In the genomic region with DNA sequence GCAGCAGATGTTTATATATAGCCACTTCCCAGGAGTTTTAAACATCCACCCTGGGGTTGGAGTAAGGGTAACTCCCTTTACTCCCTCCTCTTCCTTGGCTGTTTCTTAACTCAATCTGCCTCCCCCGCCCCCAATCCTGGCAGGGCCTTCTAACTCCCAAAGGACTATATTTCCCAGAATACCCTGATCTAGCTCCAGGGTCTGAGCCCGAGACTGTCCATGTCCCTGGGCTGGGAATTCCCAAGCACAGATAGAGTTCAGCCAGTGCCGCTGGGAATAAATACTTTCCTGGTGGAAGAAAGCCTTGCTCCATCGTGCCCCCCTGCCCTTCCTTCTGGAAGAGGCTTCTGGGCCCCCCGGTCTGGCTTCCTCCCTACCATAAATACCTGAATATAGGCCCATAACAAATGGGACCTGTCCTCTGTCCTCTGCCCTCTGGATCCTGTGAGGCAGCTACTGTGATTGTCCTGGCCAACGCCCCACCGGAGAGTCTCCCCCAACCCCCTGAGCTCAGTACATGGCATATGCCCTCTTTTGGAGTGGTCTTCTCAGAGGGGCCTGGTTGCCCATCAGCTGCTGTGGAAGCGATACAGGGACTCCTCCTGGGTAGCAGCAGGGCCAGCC, we compare ENCODE assay signal across 13 cellular contexts. TPM values are rescaled to one million over a fixed set of nuclear protein-coding genes. Genes with fewer than 3 reads are reported as not detected.
DNase-seq lines count a peak whose midpoint lies in the region; ATAC-seq, FAIRE-seq and TF ChIP-seq lines count a peak whose summit lies in the region.
"Had no signal": no experiment of that assay in that cellular context is flagged by ENCODE, and none has a peak within 500 bp of the region (broad histone marks: within the 10 kb centered on the region; RNA-seq: fewer than 3 reads in every experiment).

No MANE protein-coding gene starts in this region.

- H3K9me3 ChIP-seq in A549, result no peaks in the 10 kb centered on the region
- no peaks in the 10 kb centered on the region for H3K9me3 ChIP-seq in ascending aorta
- H3K9me3 ChIP-seq in left ventricle myocardium inferior (replicated peaks), result no peaks in the 10 kb centered on the region

- ATAC-seq in A549 (no peak), GM19467 (IDR thresholded peaks at IDR 0.05; ENCODE audit: unreplicated experiment) (no peak)
- no peak for ATAC-seq in stimulated activated naive B cell treated with anti-CD40 and anti-IgM and Interleukin-4, amounts not matched to agents 10 μg/mL and 1 μg/mL and 100 μg/mL, for 72 hours (replicated peaks)
- ATAC-seq: naive thymus-derived CD4-positive, alpha-beta T cell had no signal

- no peaks in the 10 kb centered on the region for H3K36me3 Mint-ChIP-seq in stimulated activated naive B cell treated with anti-CD40 and anti-IgM and Interleukin-4, amounts not matched to agents 10 μg/mL and 1 μg/mL and 100 μg/mL, for 72 hours
- H3K36me3 Mint-ChIP-seq: naive thymus-derived CD4-positive, alpha-beta T cell had no signal

- no peaks in the 10 kb centered on the region for H3K27me3 ChIP-seq in ascending aorta
- H3K27me3 ChIP-seq in left ventricle myocardium inferior (ENCODE audit: low read depth), result no peaks in the 10 kb centered on the region
- no peaks in the 10 kb centered on the region for H3K27me3 ChIP-seq in rectal smooth muscle tissue (ENCODE audit: control insufficient read depth, insufficient read depth, low read length)

- H3K4me3 ChIP-seq in A549, result no peak overlapping the region
- H3K4me3 ChIP-seq in ascending aorta, result peak overlapping the region; percentile 14 to 91
- peak overlapping the region; percentile 96 for H3K4me3 ChIP-seq in left ventricle myocardium inferior
- H3K4me3 ChIP-seq in rectal smooth muscle tissue (ENCODE audit: low read length), result peak overlapping the region; percentile 39

- peaks cover 10 to 28% of the 10 kb centered on the region in 2 donors for H3K4me1 Mint-ChIP-seq in stimulated activated naive B cell treated with anti-CD40 and anti-IgM and Interleukin-4, amounts not matched to agents 10 μg/mL and 1 μg/mL and 100 μg/mL, for 72 hours

- peak overlapping the region; percentile 27; the same call in 2 of the 3 replicates for H3K4me2 ChIP-seq in A549

- WGBS in A549 (ENCODE audit: missing lambda C conversion rate), result 61% methylated on average over 8 of the region's 8 CpGs

- peak overlapping the region in 1 of 2 experiments; percentile 24; a peak in 2 of 6 replicates for H3K27ac ChIP-seq in A549
- H3K27ac ChIP-seq in ascending aorta, result peak overlapping the region; percentile 91 to 98
- H3K27ac ChIP-seq in left ventricle myocardium inferior (replicated peaks), result peak overlapping the region; percentile 100
- H3K27ac ChIP-seq in rectal smooth muscle tissue (ENCODE audit: low read depth, low read length), result no peak overlapping the region
- H3K27ac ChIP-seq: HL-60 had no signal

- intact Hi-C loops in ascending aorta (cut with DNase I), result loop anchor here (1.0 kb wide), 1 partner anchor 12 kb away; no protein-coding TSS in a partner anchor
- intact Hi-C loops in left ventricle myocardium inferior (cut with micrococcal nuclease), result loop anchor here (10.0 kb wide), 1 partner anchor 111 kb away; a partner anchor contains a TSS

- no peak overlapping the region for H3K27ac Mint-ChIP-seq in stimulated activated naive B cell treated with anti-CD40 and anti-IgM and Interleukin-4, amounts not matched to agents 10 μg/mL and 1 μg/mL and 100 μg/mL, for 72 hours
- H3K27ac Mint-ChIP-seq: naive thymus-derived CD4-positive, alpha-beta T cell had no signal

- peaks cover 46 to 77% of the 10 kb centered on the region in 2 donors for H3K27me3 Mint-ChIP-seq in stimulated activated naive B cell treated with anti-CD40 and anti-IgM and Interleukin-4, amounts not matched to agents 10 μg/mL and 1 μg/mL and 100 μg/mL, for 72 hours

- DNase-seq in A549 (ENCODE audit: low read depth in 1 of 2, low spot score in 1 of 2), result no peak
- peak; percentile 72 to 95 for DNase-seq in ascending aorta (ENCODE audit: low spot score in 2 of 2)
- DNase-seq in left ventricle myocardium inferior, result peak; percentile 78
- DNase-seq in erythroblast (lab: John Stamatoyannopoulos, UW), result no peak
- DNase-seq in stimulated activated naive B cell treated with anti-CD40 and anti-IgM and Interleukin-4, amounts not matched to agents 10 μg/mL and 1 μg/mL and 100 μg/mL, for 72 hours, result no peak
- DNase-seq in occipital lobe (lab: John Stamatoyannopoulos, UW), result no peak
- DNase-seq: activated CD8-positive, alpha-beta memory T cell treated with anti-CD3 and anti-CD28 coated beads, Interleukin-2, amount 50 U/mL, for 48 hours; naive thymus-derived CD4-positive, alpha-beta T cell; NCI-H1105 treated with DMSO at 0.1 percent for 48 hours; NK-92 treated with Interleukin-12 subunit alpha and Interleukin-12 subunit beta, amount 100 ng/mL, for 24 hours had no signal

- H3K4me1 ChIP-seq in A549 (peaks cover 40% of the 10 kb centered on the region), ascending aorta (peaks cover 28 to 59% of the 10 kb centered on the region in 2 donors), left ventricle myocardium inferior (peaks cover 71% of the 10 kb centered on the region), rectal smooth muscle tissue (ENCODE audit: control insufficient read depth, insufficient read depth, low read length) (peaks cover 43% of the 10 kb centered on the region)

- POLR2A ChIA-PET in A549 (lab: Yijun Ruan, JAX), result interaction anchor here (0.7 to 1.0 kb wide), 3 partner anchors 10 to 17 kb away, joined by 3 to 7 read pairs (median 3); a partner anchor contains a TSS

- H3K36me3 ChIP-seq in ascending aorta (no peaks in the 10 kb centered on the region), left ventricle myocardium inferior (no peaks in the 10 kb centered on the region), rectal smooth muscle tissue (ENCODE audit: control insufficient read depth, insufficient read depth, low read length) (no peaks in the 10 kb centered on the region)

- no peaks in the 10 kb centered on the region for H3K9me3 Mint-ChIP-seq in stimulated activated naive B cell treated with anti-CD40 and anti-IgM and Interleukin-4, amounts not matched to agents 10 μg/mL and 1 μg/mL and 100 μg/mL, for 72 hours
- H3K9me3 Mint-ChIP-seq: naive thymus-derived CD4-positive, alpha-beta T cell had no signal

- H3K4me3 Mint-ChIP-seq in stimulated activated naive B cell treated with anti-CD40 and anti-IgM and Interleukin-4, amounts not matched to agents 10 μg/mL and 1 μg/mL and 100 μg/mL, for 72 hours, result no peak overlapping the region
- H3K4me3 Mint-ChIP-seq: naive thymus-derived CD4-positive, alpha-beta T cell had no signal

- CTCF ChIA-PET in A549 (lab: Yijun Ruan, JAX), result interaction anchor here (0.7 to 3.5 kb wide), 12 partner anchors 9 to 114 kb away, joined by 3 to 20 read pairs (median 5); a partner anchor contains a TSS

- no peak for TF ChIP-seq RAD21 in A549 (conservative IDR thresholded peaks at IDR 0.05 in 1 of 2, IDR thresholded peaks at IDR 0.05 in 1 of 2)

- TF ChIP-seq POLR2A in A549 (IDR thresholded peaks at IDR 0.05; ENCODE audit: low read length) (no peak), erythroblast (IDR thresholded peaks at IDR 0.05; ENCODE audit: low read length) (no peak)

- TF ChIP-seq CTCF in A549 (IDR thresholded peaks at IDR 0.05) (no peak), ascending aorta (IDR thresholded peaks at IDR 0.05) (no peak), left ventricle myocardium inferior (IDR thresholded peaks at IDR 0.05; ENCODE audit: borderline replicate concordance) (no peak)

- H3K9ac ChIP-seq in rectal smooth muscle tissue (ENCODE audit: low read length), result no peak overlapping the region

- TF ChIP-seq EP300 in A549 (IDR thresholded peaks at IDR 0.05), result no peak

- no peak for FAIRE-seq in A549 (lab: Jason Lieb, UNC)

TF ChIP-seq in A549, 52 proteins besides CTCF, POLR2A, EP300 and RAD21:
- no peak for TF ChIP-seq HOXB13 (CRISPR knock-in tag; IDR thresholded peaks at IDR 0.05; ENCODE audit: low read depth)

RNA-seq across cellular contexts. Expression of a gene that starts 10.2 kb away (rescaled TPM):
- polyA plus RNA-seq in A549 (2011; rRNA removed) (2.1 and 2.6 TPM in 2 replicates), A549 (2017; fragmentation: RNase III; extraction: RNeasy Plus Mini Kit Qiagen cat#74134 plus additional on column Dnase treatment) (5.2 to 5.9 TPM (median 5.8 TPM) in 3 replicates)
- 7.4 and 8.4 TPM in 2 replicates for polyA plus RNA-seq in A549 (2012; cell fraction: cytosol; rRNA removed)
- polyA plus RNA-seq in A549 (2012; cell fraction: nucleus; rRNA removed), result 27.4 and 38.1 TPM in 2 replicates
- 2.6 and 3.5 TPM in 2 replicates for polyA minus RNA-seq in A549 (2011; rRNA and poly(A)+ RNA removed)
- total RNA-seq in ascending aorta (29.1 TPM), left ventricle myocardium inferior (7.3 TPM), occipital lobe (7.6 TPM)
- polyA plus RNA-seq: naive thymus-derived CD4-positive, alpha-beta T cell had no signal

Comparison
In these comparisons a context has a peak if more than half of its experiments do, and no peak if none do; other contexts are left out.
1. DNase-seq: peak in ascending aorta (2 of 2) and left ventricle myocardium inferior (single experiment); none in A549 (0 of 2), erythroblast (0 of 2), stimulated activated naive B cell treated with anti-CD40 and anti-IgM and Interleukin-4, amounts not matched to agents 10 μg/mL and 1 μg/mL and 100 μg/mL, for 72 hours (single experiment) and occipital lobe (single experiment).